Comparison of ENCODE assay signal across 32 cellular contexts in the genomic region with DNA sequence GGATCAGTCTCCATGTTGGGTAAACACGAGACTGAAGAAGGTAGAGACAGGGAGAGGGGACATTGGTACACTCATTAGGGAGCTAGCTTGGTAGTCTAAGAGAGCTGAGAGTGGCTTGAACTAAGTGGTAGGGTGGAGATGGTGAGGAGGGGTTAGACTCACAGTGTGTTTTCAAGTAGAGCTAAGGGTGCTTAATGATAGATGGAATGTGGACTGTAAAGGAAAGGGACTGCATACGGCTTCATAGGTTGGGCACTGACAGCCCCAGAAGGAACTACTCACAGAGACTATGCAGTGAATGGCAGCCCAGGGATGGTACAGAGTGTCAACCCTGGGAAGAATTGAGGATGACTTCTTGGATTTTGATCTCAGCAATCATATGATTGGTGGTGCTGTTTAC.
"Had no signal": no experiment of that assay in that cellular context is flagged by ENCODE, and none has a peak within 500 bp of the region (broad histone marks: within the 10 kb centered on the region; RNA-seq: fewer than 3 reads in every experiment).

No MANE protein-coding gene starts in this region.

- H3K4me1 Mint-ChIP-seq: activated CD4-positive, alpha-beta T cell treated with anti-CD3 and anti-CD28 coated beads for 36 hours; activated CD4-positive, alpha-beta T cell treated with anti-CD3 and anti-CD28 coated beads, Interleukin-2, amount 10 ng/mL, durations not matched to agents 24 days and 14 days; activated CD8-positive, alpha-beta memory T cell treated with anti-CD3 and anti-CD28 coated beads, Interleukin-2, amount 10 ng/mL, durations not matched to agents 7 days and 5 days; activated naive CD4-positive, alpha-beta T cell treated with anti-CD3 and anti-CD28 coated beads, Interleukin-2, amount 50 U/mL, for 24 hours; activated naive CD8-positive, alpha-beta T cell treated with anti-CD3 and anti-CD28 coated beads for 36 hours; activated naive CD8-positive, alpha-beta T cell treated with anti-CD3 and anti-CD28 coated beads, Interleukin-2, amount 50 U/mL, for 24 hours had no signal

- H3K9me3 Mint-ChIP-seq: activated CD4-positive, alpha-beta T cell treated with anti-CD3 and anti-CD28 coated beads, Interleukin-2, amount 10 ng/mL, durations not matched to agents 24 days and 14 days; activated naive CD4-positive, alpha-beta T cell treated with anti-CD3 and anti-CD28 coated beads, Interleukin-2, amount 50 U/mL, for 24 hours; activated naive CD8-positive, alpha-beta T cell treated with anti-CD3 and anti-CD28 coated beads for 36 hours; activated T-helper 2 cell treated with anti-CD3 and anti-CD28 coated beads, Interferon-gamma antibody, Interleukin-2, Interleukin-4, amounts not matched to agents 10 μg/mL and 5 μg/mL and 100 μg/mL, durations not matched to agents 14 hours and 24 hours and 36 hours had no signal

- H3K4me1 ChIP-seq: adrenal gland, body of pancreas, esophagus muscularis mucosa, foreskin keratinocyte, gastrocnemius medialis had no signal

- H3K27me3 ChIP-seq: adrenal gland, body of pancreas, dorsolateral prefrontal cortex, esophagus muscularis mucosa, foreskin keratinocyte, gastrocnemius medialis had no signal

- H3K4me3 Mint-ChIP-seq: activated CD4-positive, alpha-beta memory T cell treated with anti-CD3 and anti-CD28 coated beads for 36 hours; activated CD4-positive, alpha-beta T cell treated with anti-CD3 and anti-CD28 coated beads for 36 hours; activated CD4-positive, alpha-beta T cell treated with anti-CD3 and anti-CD28 coated beads, Interleukin-2, amount 10 ng/mL, durations not matched to agents 24 days and 14 days; activated CD8-positive, alpha-beta memory T cell treated with anti-CD3 and anti-CD28 coated beads, Interleukin-2, amount 10 ng/mL, durations not matched to agents 7 days and 5 days; activated CD8-positive, alpha-beta T cell treated with anti-CD3 and anti-CD28 coated beads, Interleukin-2, amount 10 ng/mL, durations not matched to agents 7 days and 5 days; activated naive CD4-positive, alpha-beta T cell treated with anti-CD3 and anti-CD28 coated beads for 36 hours; activated naive CD4-positive, alpha-beta T cell treated with anti-CD3 and anti-CD28 coated beads, Interleukin-2, amount 50 U/mL, for 24 hours; activated naive CD8-positive, alpha-beta T cell treated with anti-CD3 and anti-CD28 coated beads for 36 hours; activated naive CD8-positive, alpha-beta T cell treated with anti-CD3 and anti-CD28 coated beads, Interleukin-2, amount 50 U/mL, for 24 hours; activated T-helper 1 cell treated with anti-CD3 and anti-CD28 coated beads, Interleukin-12 subunit alpha, Interleukin-12 subunit beta, Interleukin-2, Interleukin-4 antibody, amounts not matched to agents 30 ng/mL and 10 ng/mL and 1 ng/mL, durations not matched to agents 14 hours and 24 hours and 36 hours; dendritic cell treated with granulocyte-macrophage colony-stimulating factor and Interleukin-4, amounts not matched to agents 40 ng/mL and 50 ng/mL, for 4 days; effector memory CD8-positive, alpha-beta T cell had no signal

- H3K4me3 ChIP-seq: adrenal gland, body of pancreas, coronary artery, dorsolateral prefrontal cortex, esophagus muscularis mucosa, gastrocnemius medialis had no signal

- H3K27ac ChIP-seq: adrenal gland, body of pancreas, coronary artery, dorsolateral prefrontal cortex, esophagus muscularis mucosa, foreskin keratinocyte, gastrocnemius medialis had no signal

- H3K36me3 Mint-ChIP-seq: activated CD4-positive, alpha-beta memory T cell treated with anti-CD3 and anti-CD28 coated beads for 36 hours; activated CD8-positive, alpha-beta memory T cell treated with anti-CD3 and anti-CD28 coated beads, Interleukin-2, amount 10 ng/mL, durations not matched to agents 7 days and 5 days; activated naive CD4-positive, alpha-beta T cell treated with anti-CD3 and anti-CD28 coated beads, Interleukin-2, amount 50 U/mL, for 24 hours; activated naive CD8-positive, alpha-beta T cell treated with anti-CD3 and anti-CD28 coated beads for 36 hours had no signal

- ATAC-seq: activated CD4-positive, alpha-beta T cell treated with anti-CD3 and anti-CD28 coated beads for 36 hours; activated CD8-positive, alpha-beta memory T cell treated with anti-CD3 and anti-CD28 coated beads, Interleukin-2, amount 10 ng/mL, durations not matched to agents 7 days and 5 days; activated CD8-positive, alpha-beta T cell treated with anti-CD3 and anti-CD28 coated beads, Interleukin-2, amount 10 ng/mL, durations not matched to agents 7 days and 5 days; activated naive CD8-positive, alpha-beta T cell treated with anti-CD3 and anti-CD28 coated beads, Interleukin-2, amount 50 U/mL, for 24 hours; body of pancreas; effector memory CD8-positive, alpha-beta T cell; foreskin keratinocyte; gastrocnemius medialis had no signal

- H3K27ac Mint-ChIP-seq: activated CD4-positive, alpha-beta memory T cell treated with anti-CD3 and anti-CD28 coated beads for 36 hours; activated CD4-positive, alpha-beta T cell treated with anti-CD3 and anti-CD28 coated beads for 36 hours; activated CD4-positive, alpha-beta T cell treated with anti-CD3 and anti-CD28 coated beads, Interleukin-2, amount 10 ng/mL, durations not matched to agents 24 days and 14 days; activated CD8-positive, alpha-beta memory T cell treated with anti-CD3 and anti-CD28 coated beads, Interleukin-2, amount 10 ng/mL, durations not matched to agents 7 days and 5 days; activated CD8-positive, alpha-beta T cell treated with anti-CD3 and anti-CD28 coated beads, Interleukin-2, amount 10 ng/mL, durations not matched to agents 7 days and 5 days; activated naive CD4-positive, alpha-beta T cell treated with anti-CD3 and anti-CD28 coated beads for 36 hours; activated naive CD4-positive, alpha-beta T cell treated with anti-CD3 and anti-CD28 coated beads, Interleukin-2, amount 50 U/mL, for 24 hours; activated naive CD8-positive, alpha-beta T cell treated with anti-CD3 and anti-CD28 coated beads for 36 hours; activated naive CD8-positive, alpha-beta T cell treated with anti-CD3 and anti-CD28 coated beads, Interleukin-2, amount 50 U/mL, for 24 hours; activated T-helper 1 cell treated with anti-CD3 and anti-CD28 coated beads, Interleukin-12 subunit alpha, Interleukin-12 subunit beta, Interleukin-2, Interleukin-4 antibody, amounts not matched to agents 30 ng/mL and 10 ng/mL and 1 ng/mL, durations not matched to agents 14 hours and 24 hours and 36 hours; activated T-helper 2 cell treated with anti-CD3 and anti-CD28 coated beads, Interferon-gamma antibody, Interleukin-2, Interleukin-4, amounts not matched to agents 10 μg/mL and 5 μg/mL and 100 μg/mL, durations not matched to agents 14 hours and 24 hours and 36 hours; dendritic cell treated with granulocyte-macrophage colony-stimulating factor and Interleukin-4, amounts not matched to agents 40 ng/mL and 50 ng/mL, for 4 days; effector memory CD8-positive, alpha-beta T cell had no signal

- H3K9me3 ChIP-seq: adrenal gland, body of pancreas, esophagus muscularis mucosa, gastrocnemius medialis had no signal

- H3K36me3 ChIP-seq: adrenal gland, esophagus muscularis mucosa, gastrocnemius medialis had no signal

- DNase-seq: activated CD4-positive, alpha-beta memory T cell treated with anti-CD3 and anti-CD28 coated beads for 36 hours; activated CD4-positive, alpha-beta T cell treated with anti-CD3 and anti-CD28 coated beads for 36 hours; activated CD4-positive, alpha-beta T cell treated with anti-CD3 and anti-CD28 coated beads, Interleukin-2, amount 10 ng/mL, durations not matched to agents 24 days and 14 days; activated CD4-positive, CD25-positive, alpha-beta regulatory T cell; activated CD4-positive, CD25-positive, alpha-beta regulatory T cell treated with anti-CD3 and anti-CD28 coated beads, Interleukin-2, amount 50 U/mL, for 72 hours; activated CD8-positive, alpha-beta memory T cell treated with anti-CD3 and anti-CD28 coated beads, Interleukin-2, amount 10 ng/mL, durations not matched to agents 7 days and 5 days; activated CD8-positive, alpha-beta memory T cell treated with anti-CD3 and anti-CD28 coated beads, Interleukin-2, amount 50 U/mL, for 4 hours; activated CD8-positive, alpha-beta T cell treated with anti-CD3 and anti-CD28 coated beads, Interleukin-2, amount 10 ng/mL, durations not matched to agents 7 days and 5 days; activated effector memory CD4-positive, alpha-beta T cell treated with anti-CD3 and anti-CD28 coated beads, Interleukin-2, amount 50 U/mL, for 16 hours; activated naive CD4-positive, alpha-beta T cell treated with anti-CD3 and anti-CD28 coated beads for 36 hours; activated naive CD8-positive, alpha-beta T cell treated with anti-CD3 and anti-CD28 coated beads for 36 hours; activated naive CD8-positive, alpha-beta T cell treated with anti-CD3 and anti-CD28 coated beads, Interleukin-2, amount 50 U/mL, for 24 hours; activated T-cell treated with anti-CD3 and anti-CD28 coated beads, Interleukin-2, amount 50 U/mL, for 1 hour; activated T-cell treated with anti-CD3 and anti-CD28 coated beads, Interleukin-2, amount 50 U/mL, for 48 hours; adrenal gland; amygdala; aorta; body of pancreas; caudate nucleus; dorsolateral prefrontal cortex; effector memory CD8-positive, alpha-beta T cell; erythroblast; foreskin keratinocyte; gastrocnemius medialis; glutamatergic neuron; T-helper 2 cell had no signal
